Comparison of ENCODE assay signal across 10 cellular contexts in the genomic region with DNA sequence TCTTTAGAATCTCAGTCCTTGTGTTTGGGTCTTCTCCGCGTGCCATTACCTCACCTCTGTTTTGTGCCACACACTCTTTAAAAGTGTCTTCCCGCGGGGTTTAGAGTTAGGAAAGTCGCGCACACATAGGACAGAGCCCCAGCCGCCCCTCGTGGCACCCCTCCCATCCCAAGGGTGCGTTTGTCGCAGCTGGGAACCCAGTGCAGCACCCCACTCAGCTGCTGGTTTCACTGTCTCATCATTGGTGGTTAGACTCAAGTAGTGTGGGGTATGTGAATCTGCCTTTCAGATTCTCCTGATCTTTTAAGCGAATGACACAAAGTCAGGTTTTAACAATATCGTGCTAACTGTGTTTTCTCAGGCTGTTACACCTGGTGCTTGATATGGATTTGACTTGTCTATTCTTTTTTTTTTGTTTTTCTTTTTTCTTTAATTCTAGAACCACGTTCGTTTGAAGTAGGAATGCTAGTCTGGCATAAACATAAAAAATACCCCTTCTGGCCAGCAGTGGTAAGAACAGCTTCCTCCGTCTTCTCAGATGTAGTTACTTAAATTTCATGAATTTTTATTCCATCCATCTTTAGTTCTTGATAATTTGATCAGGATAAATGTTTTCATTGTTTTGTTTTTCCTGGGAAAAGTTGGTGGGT. TPM values are rescaled to one million over a fixed set of nuclear protein-coding genes. Genes with fewer than 3 reads are reported as not detected.
A peak's percentile ranks its signal among the peaks of the same experiment; 100 is the strongest.
DNase-seq lines count a peak whose midpoint lies in the region; ATAC-seq and TF ChIP-seq lines count a peak whose summit lies in the region.
"Had no signal": no experiment of that assay in that cellular context is flagged by ENCODE, and none has a peak within 500 bp of the region (broad histone marks: within the 10 kb centered on the region; RNA-seq: fewer than 3 reads in every experiment).

No MANE protein-coding gene starts in this region.

- no peak overlapping the region for H3K4me2 ChIP-seq in neural cell (ENCODE audit: low read length)

- no peaks in the 10 kb centered on the region for H3K27me3 ChIP-seq in neural cell (ENCODE audit: insufficient read depth, low read depth, low read length)

- ATAC-seq in HG02610 (IDR thresholded peaks at IDR 0.05; ENCODE audit: unreplicated experiment): peak; percentile 38
- ATAC-seq in activated naive CD8-positive, alpha-beta T cell treated with anti-CD3 and anti-CD28 coated beads, Interleukin-2, amount 10 ng/mL, durations not matched to agents 7 days and 5 days (ENCODE audit: low read depth): peak; percentile 77
- no peak for ATAC-seq in HG02840 (IDR thresholded peaks at IDR 0.05; ENCODE audit: low FRiP score, unreplicated experiment)
- no peak for ATAC-seq in HG02973 (IDR thresholded peaks at IDR 0.05; ENCODE audit: unreplicated experiment)
- no peak for ATAC-seq in HG03025 (IDR thresholded peaks at IDR 0.05; ENCODE audit: low FRiP score, unreplicated experiment)
- no peak for ATAC-seq in GM18498 (IDR thresholded peaks at IDR 0.05; ENCODE audit: unreplicated experiment)

- H4K20me1 ChIP-seq in neural cell (ENCODE audit: insufficient read depth): no peaks in the 10 kb centered on the region

- peaks cover 23% of the 10 kb centered on the region for H3K4me1 Mint-ChIP-seq in activated naive CD8-positive, alpha-beta T cell treated with anti-CD3 and anti-CD28 coated beads, Interleukin-2, amount 10 ng/mL, durations not matched to agents 7 days and 5 days

- no peaks in the 10 kb centered on the region for H3K27me3 Mint-ChIP-seq in activated naive CD8-positive, alpha-beta T cell treated with anti-CD3 and anti-CD28 coated beads, Interleukin-2, amount 10 ng/mL, durations not matched to agents 7 days and 5 days

- H2AFZ ChIP-seq in neural cell (ENCODE audit: low read depth, low read length): no peak overlapping the region

- no peak overlapping the region for H3K9ac ChIP-seq in neural cell (ENCODE audit: low read length)

- no peak overlapping the region for H3K4me3 ChIP-seq in neural cell (ENCODE audit: low read length)

- H3K9me2 ChIP-seq in neural cell (ENCODE audit: insufficient read depth, low read length): no peaks in the 10 kb centered on the region

- no peaks in the 10 kb centered on the region for H3K9me3 Mint-ChIP-seq in activated naive CD8-positive, alpha-beta T cell treated with anti-CD3 and anti-CD28 coated beads, Interleukin-2, amount 10 ng/mL, durations not matched to agents 7 days and 5 days

- TF ChIP-seq EP300 in neural cell (conservative IDR thresholded peaks at IDR 0.05; ENCODE audit: poor library complexity, severe bottlenecking): no peak

- TF ChIP-seq CTCF in neural cell (IDR thresholded peaks at IDR 0.05; ENCODE audit: poor library complexity, severe bottlenecking): peak; percentile 37

- peaks cover 6% of the 10 kb centered on the region for H3K79me2 ChIP-seq in neural cell (replicated peaks; ENCODE audit: insufficient read depth, low read length)

- no peaks in the 10 kb centered on the region for H3K36me3 ChIP-seq in neural cell (ENCODE audit: insufficient read depth, low read length)

- no peak for TF ChIP-seq RAD21 in neural cell (conservative IDR thresholded peaks at IDR 0.05)

- H3F3A ChIP-seq in neural cell (ENCODE audit: insufficient read depth, low read length, poor library complexity, severe bottlenecking): no peaks in the 10 kb centered on the region

- DNase-seq in DMS114 treated with DMSO at 0.1 percent for 48 hours (lab: John Stamatoyannopoulos, UW; ENCODE audit: unreplicated experiment): peak; percentile 4
- DNase-seq in activated naive CD8-positive, alpha-beta T cell treated with anti-CD3 and anti-CD28 coated beads, Interleukin-2, amount 10 ng/mL, durations not matched to agents 7 days and 5 days: peak; percentile 54
- DNase-seq: activated effector memory CD4-positive, alpha-beta T cell treated with anti-CD3 and anti-CD28 coated beads, Interleukin-2, amount 50 U/mL, for 16 hours; SIG-M5 had no signal

- no peaks in the 10 kb centered on the region for H3K9me3 ChIP-seq in neural cell (ENCODE audit: low read length)

- peak overlapping the region; percentile 75 for H3K4me3 Mint-ChIP-seq in activated naive CD8-positive, alpha-beta T cell treated with anti-CD3 and anti-CD28 coated beads, Interleukin-2, amount 10 ng/mL, durations not matched to agents 7 days and 5 days

- H3K36me3 Mint-ChIP-seq in activated naive CD8-positive, alpha-beta T cell treated with anti-CD3 and anti-CD28 coated beads, Interleukin-2, amount 10 ng/mL, durations not matched to agents 7 days and 5 days: peaks cover 11% of the 10 kb centered on the region

- H3K27ac ChIP-seq in neural cell (ENCODE audit: low read length): no peak overlapping the region

- H3K27ac Mint-ChIP-seq in activated naive CD8-positive, alpha-beta T cell treated with anti-CD3 and anti-CD28 coated beads, Interleukin-2, amount 10 ng/mL, durations not matched to agents 7 days and 5 days: peak overlapping the region; percentile 80

- POLR2A ChIA-PET in activated naive CD8-positive, alpha-beta T cell treated with anti-CD3 and anti-CD28 coated beads, Interleukin-2, amount 10 ng/mL, durations not matched to agents 7 days and 5 days (lab: Charles Lee): interaction anchor here (1.3 to 1.5 kb wide), 3 partner anchors 10 to 89 kb away, joined by 4 to 5 read pairs (median 5); a partner anchor contains a TSS

TF ChIP-seq in neural cell, 6 proteins besides CTCF, POLR2A, EP300 and RAD21:
- TF ChIP-seq MXI1 (conservative IDR thresholded peaks at IDR 0.05; ENCODE audit: poor library complexity, severe bottlenecking) (no peak), POLR2AphosphoS5 (IDR thresholded peaks at IDR 0.05) (no peak), SMC3 (conservative IDR thresholded peaks at IDR 0.05; ENCODE audit: poor library complexity) (no peak), TAF1 (IDR thresholded peaks at IDR 0.05; ENCODE audit: low read depth) (no peak), EZH2 (IDR thresholded peaks at IDR 0.05; ENCODE audit: borderline replicate concordance, insufficient read depth, low read length, poor library complexity, severe bottlenecking) (no peak)
- TF ChIP-seq, protein P1, sequence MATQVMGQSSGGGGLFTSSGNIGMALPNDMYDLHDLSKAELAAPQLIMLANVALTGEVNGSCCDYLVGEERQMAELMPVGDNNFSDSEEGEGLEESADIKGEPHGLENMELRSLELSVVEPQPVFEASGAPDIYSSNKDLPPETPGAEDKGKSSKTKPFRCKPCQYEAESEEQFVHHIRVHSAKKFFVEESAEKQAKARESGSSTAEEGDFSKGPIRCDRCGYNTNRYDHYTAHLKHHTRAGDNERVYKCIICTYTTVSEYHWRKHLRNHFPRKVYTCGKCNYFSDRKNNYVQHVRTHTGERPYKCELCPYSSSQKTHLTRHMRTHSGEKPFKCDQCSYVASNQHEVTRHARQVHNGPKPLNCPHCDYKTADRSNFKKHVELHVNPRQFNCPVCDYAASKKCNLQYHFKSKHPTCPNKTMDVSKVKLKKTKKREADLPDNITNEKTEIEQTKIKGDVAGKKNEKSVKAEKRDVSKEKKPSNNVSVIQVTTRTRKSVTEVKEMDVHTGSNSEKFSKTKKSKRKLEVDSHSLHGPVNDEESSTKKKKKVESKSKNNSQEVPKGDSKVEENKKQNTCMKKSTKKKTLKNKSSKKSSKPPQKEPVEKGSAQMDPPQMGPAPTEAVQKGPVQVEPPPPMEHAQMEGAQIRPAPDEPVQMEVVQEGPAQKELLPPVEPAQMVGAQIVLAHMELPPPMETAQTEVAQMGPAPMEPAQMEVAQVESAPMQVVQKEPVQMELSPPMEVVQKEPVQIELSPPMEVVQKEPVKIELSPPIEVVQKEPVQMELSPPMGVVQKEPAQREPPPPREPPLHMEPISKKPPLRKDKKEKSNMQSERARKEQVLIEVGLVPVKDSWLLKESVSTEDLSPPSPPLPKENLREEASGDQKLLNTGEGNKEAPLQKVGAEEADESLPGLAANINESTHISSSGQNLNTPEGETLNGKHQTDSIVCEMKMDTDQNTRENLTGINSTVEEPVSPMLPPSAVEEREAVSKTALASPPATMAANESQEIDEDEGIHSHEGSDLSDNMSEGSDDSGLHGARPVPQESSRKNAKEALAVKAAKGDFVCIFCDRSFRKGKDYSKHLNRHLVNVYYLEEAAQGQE (IDR thresholded peaks at IDR 0.05; ENCODE audit: borderline replicate concordance): no peak

RNA-seq across cellular contexts. Expression of a gene that starts 19.5 kb away (rescaled TPM):
- total RNA-seq in activated naive CD8-positive, alpha-beta T cell treated with anti-CD3 and anti-CD28 coated beads, Interleukin-2, amount 10 ng/mL, durations not matched to agents 7 days and 5 days: 100 to 1,000 TPM; 103 to 106 TPM
- 192 and 196 TPM in 2 replicates for polyA plus RNA-seq in neural cell
- polyA minus RNA-seq in neural cell: 53.8 and 57.0 TPM in 2 replicates

RNA-seq across cellular contexts. Expression of a gene that starts 37.1 kb away (rescaled TPM):
- 10 to 100 TPM; 17.9 to 18.9 TPM for total RNA-seq in activated naive CD8-positive, alpha-beta T cell treated with anti-CD3 and anti-CD28 coated beads, Interleukin-2, amount 10 ng/mL, durations not matched to agents 7 days and 5 days
- polyA plus RNA-seq in neural cell: 32.5 and 54.1 TPM in 2 replicates
- polyA minus RNA-seq in neural cell: 21.3 and 21.7 TPM in 2 replicates

RNA-seq across cellular contexts. Expression of a gene that starts 43.2 kb away (rescaled TPM):
- 100 to 1,000 TPM; 214 to 217 TPM for total RNA-seq in activated naive CD8-positive, alpha-beta T cell treated with anti-CD3 and anti-CD28 coated beads, Interleukin-2, amount 10 ng/mL, durations not matched to agents 7 days and 5 days
- polyA plus RNA-seq in neural cell: 60.5 and 95.2 TPM in 2 replicates
- polyA minus RNA-seq in neural cell: 34.6 and 39.8 TPM in 2 replicates

Comparison
In these comparisons a context has a peak if more than half of its experiments do, and no peak if none do; other contexts are left out.
1. ATAC-seq: peak in HG02610 (single experiment) and activated naive CD8-positive, alpha-beta T cell treated with anti-CD3 and anti-CD28 coated beads, Interleukin-2, amount 10 ng/mL, durations not matched to agents 7 days and 5 days (single experiment); none in HG02840 (single experiment), HG02973 (single experiment), HG03025 (single experiment) and GM18498 (single experiment).